In the genomic region with DNA sequence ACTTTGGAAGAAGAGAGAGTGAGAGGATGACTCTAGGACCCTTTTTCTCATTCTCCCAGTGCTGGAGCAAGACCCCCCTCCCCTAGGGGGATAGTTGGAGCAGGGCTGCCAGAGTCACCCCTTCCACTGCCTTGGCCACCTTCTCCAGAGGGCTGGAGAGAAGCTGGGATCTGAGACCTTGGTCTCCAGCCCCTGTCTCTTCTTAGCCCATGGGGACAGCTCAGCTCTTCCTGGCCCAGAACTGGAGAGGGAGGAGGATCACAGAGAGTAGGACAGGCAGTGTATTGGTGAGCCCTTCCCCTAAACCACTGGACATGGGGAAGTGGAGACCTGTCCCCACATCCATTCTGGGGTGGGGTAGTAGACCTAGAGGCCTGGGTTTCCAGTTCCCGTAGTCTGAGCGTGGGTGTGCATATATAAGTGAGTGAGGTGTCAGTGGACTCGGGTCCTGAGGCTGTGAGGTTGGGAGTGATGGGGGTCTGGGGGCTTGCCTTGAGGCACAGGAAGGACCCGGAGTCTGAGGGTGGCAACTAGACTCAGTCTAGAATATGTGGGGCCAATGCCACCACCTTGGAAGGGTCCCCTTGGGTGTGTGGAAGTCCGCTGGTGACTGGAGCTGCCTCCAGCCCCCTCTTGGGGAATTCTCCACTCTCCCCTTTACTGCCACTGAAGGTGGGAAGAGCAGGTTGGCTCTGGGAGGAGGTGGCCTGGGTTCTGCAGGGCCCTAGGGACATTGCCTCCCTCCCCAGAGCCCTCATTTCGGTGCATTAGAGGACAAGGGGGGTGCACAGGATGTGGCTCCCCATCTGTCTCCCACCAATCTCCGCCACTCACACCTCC, we compare ENCODE assay signal across 8 cellular contexts. TPM values are rescaled to one million over a fixed set of nuclear protein-coding genes. Genes with fewer than 3 reads are reported as not detected.
DNase-seq lines count a peak whose midpoint lies in the region; ATAC-seq and TF ChIP-seq lines count a peak whose summit lies in the region.

No MANE protein-coding gene starts in this region.

- in situ Hi-C loops in mammary epithelial cell (cut with MboI; ENCODE audit: low sequenced_read_pairs in 2 of 2): loop anchor here in 1 of 2 donors (5.0 kb wide), 1 partner anchor 37 kb away; a partner anchor contains a TSS
- in situ Hi-C loops in transverse colon (cut with MboI; ENCODE audit: low pct_ligation_motif_present in 1 of 4, low pct_unique_long_range_greater_than_20kb in 1 of 4, low sequenced_read_pairs in 3 of 4): no loop called here

- WGBS in mammary epithelial cell (ENCODE audit: low coverage, missing lambda C conversion rate): 41% methylated on average over 7 of the region's 7 CpGs
- 49% methylated on average over 7 of the region's 7 CpGs; no CpG with 5 or more reads in 1 of the 2 donors for WGBS in transverse colon (ENCODE audit: low coverage in 1 of 2), 2 donors

- no peak for ATAC-seq in activated CD8-positive, alpha-beta memory T cell treated with anti-CD3 and anti-CD28 coated beads, Interleukin-2, amount 10 ng/mL, durations not matched to agents 7 days and 5 days
- no peak for ATAC-seq in memory B cell (ENCODE audit: low read depth)
- no peak for ATAC-seq in left colon
- no peak for ATAC-seq in HG03135 (IDR thresholded peaks at IDR 0.05; ENCODE audit: unreplicated experiment)

- H3K9me3 ChIP-seq in mammary epithelial cell (replicated peaks; ENCODE audit: insufficient read depth, low read length): no peaks in the 10 kb centered on the region
- no peaks in the 10 kb centered on the region for H3K9me3 ChIP-seq in transverse colon

- no TSS peak for BruUV-seq in mammary epithelial cell (replicated peaks; lab: Mats Ljungman, UMichigan)

- intact Hi-C loops in mammary epithelial cell (cut with micrococcal nuclease) (no loop called here), transverse colon (cut with DNase I; ENCODE audit: low total_unique reads) (no loop called here), left colon (cut with DNase I, micrococcal nuclease) (no loop called here)

- H4K20me1 ChIP-seq in mammary epithelial cell (ENCODE audit: insufficient read depth, low read length): no peaks in the 10 kb centered on the region

- H3K27me3 ChIP-seq in mammary epithelial cell (ENCODE audit: insufficient read depth, low read length): no peaks in the 10 kb centered on the region
- no peaks in the 10 kb centered on the region for H3K27me3 ChIP-seq in transverse colon

- DNase-seq in activated CD8-positive, alpha-beta memory T cell treated with anti-CD3 and anti-CD28 coated beads, Interleukin-2, amount 10 ng/mL, durations not matched to agents 7 days and 5 days: no peak
- no peak for DNase-seq in activated CD8-positive, alpha-beta memory T cell treated with anti-CD3 and anti-CD28 coated beads for 24 hours
- DNase-seq in mammary epithelial cell (no peak), memory B cell (ENCODE audit: low spot score in 2 of 2) (peak in 1 of 2 donors; percentile 38), transverse colon (peak; percentile 26), UCSD-AML1 (lab: John Stamatoyannopoulos, UW; ENCODE audit: unreplicated experiment) (no peak), left colon (no peak)

- peak overlapping the region; percentile 33 for H2AFZ ChIP-seq in mammary epithelial cell (ENCODE audit: low read depth, low read length)

- H3K4me1 ChIP-seq in mammary epithelial cell (ENCODE audit: insufficient read depth, low read length): peaks cover 74% of the 10 kb centered on the region
- H3K4me1 ChIP-seq in transverse colon: peaks cover 48 to 81% (median 69%) of the 10 kb centered on the region in 4 donors

- H3K79me2 ChIP-seq in mammary epithelial cell (ENCODE audit: insufficient read depth, low read length): peaks cover 59% of the 10 kb centered on the region

- peak overlapping the region; percentile 68 for H3K4me2 ChIP-seq in mammary epithelial cell (ENCODE audit: insufficient read depth, low read depth, low read length)

- H3K36me3 ChIP-seq in mammary epithelial cell (ENCODE audit: insufficient read depth, low read length) (peaks cover 3% of the 10 kb centered on the region), transverse colon (no peaks in the 10 kb centered on the region)

- CTCF ChIA-PET in activated CD8-positive, alpha-beta memory T cell treated with anti-CD3 and anti-CD28 coated beads, Interleukin-2, amount 10 ng/mL, durations not matched to agents 7 days and 5 days (lab: Charles Lee): interaction anchor here (1.2 to 4.1 kb wide), 6 partner anchors 8 to 41 kb away, joined by 3 to 21 read pairs (median 12); no protein-coding TSS in a partner anchor
- CTCF ChIA-PET in mammary epithelial cell (lab: Charles Lee; ENCODE audit: low non-redundant PET): interaction anchor here (0.6 kb wide), 2 partner anchors 27 to 85 kb away, joined by 3 to 14 read pairs; no protein-coding TSS in a partner anchor

- H3K27ac Mint-ChIP-seq in activated CD8-positive, alpha-beta memory T cell treated with anti-CD3 and anti-CD28 coated beads, Interleukin-2, amount 10 ng/mL, durations not matched to agents 7 days and 5 days: peak overlapping the region; percentile 34
- peak overlapping the region; percentile 82 for H3K27ac Mint-ChIP-seq in memory B cell

- no peak overlapping the region for H3K9ac ChIP-seq in mammary epithelial cell (ENCODE audit: insufficient read depth, low read length)

- TF ChIP-seq EP300 in transverse colon (IDR thresholded peaks at IDR 0.05; ENCODE audit: low read depth): no peak

- H3K36me3 Mint-ChIP-seq in activated CD8-positive, alpha-beta memory T cell treated with anti-CD3 and anti-CD28 coated beads, Interleukin-2, amount 10 ng/mL, durations not matched to agents 7 days and 5 days: peaks cover 13% of the 10 kb centered on the region
- peaks cover 13% of the 10 kb centered on the region for H3K36me3 Mint-ChIP-seq in memory B cell

- H3K4me3 ChIP-seq in mammary epithelial cell (replicated peaks in 1 of 3; ENCODE audit: insufficient read depth in 1 of 3, low read depth in 2 of 3, low read length in 3 of 3): peak overlapping the region in 1 of 3 experiments; percentile 11
- peak overlapping the region; percentile 46 to 89 (median 78) for H3K4me3 ChIP-seq in transverse colon

- dilution Hi-C loops in mammary epithelial cell (cut with HindIII; ENCODE audit: low sequenced_read_pairs): no loop called here

- H3K27ac ChIP-seq in mammary epithelial cell (ENCODE audit: insufficient read depth, low read depth, low read length) (no peak overlapping the region), transverse colon (peak overlapping the region; percentile 94 to 95 (median 95))

- no peaks in the 10 kb centered on the region for H3K9me3 Mint-ChIP-seq in activated CD8-positive, alpha-beta memory T cell treated with anti-CD3 and anti-CD28 coated beads, Interleukin-2, amount 10 ng/mL, durations not matched to agents 7 days and 5 days (ENCODE audit: low read depth)
- no peaks in the 10 kb centered on the region for H3K9me3 Mint-ChIP-seq in memory B cell

- no peak for TF ChIP-seq POLR2A in transverse colon (IDR thresholded peaks at IDR 0.05)

- peak overlapping the region; percentile 21 for H3K4me3 Mint-ChIP-seq in activated CD8-positive, alpha-beta memory T cell treated with anti-CD3 and anti-CD28 coated beads, Interleukin-2, amount 10 ng/mL, durations not matched to agents 7 days and 5 days
- H3K4me3 Mint-ChIP-seq in memory B cell: peak overlapping the region; percentile 62

- no peaks in the 10 kb centered on the region for H3K27me3 Mint-ChIP-seq in activated CD8-positive, alpha-beta memory T cell treated with anti-CD3 and anti-CD28 coated beads, Interleukin-2, amount 10 ng/mL, durations not matched to agents 7 days and 5 days
- H3K27me3 Mint-ChIP-seq in memory B cell: no peaks in the 10 kb centered on the region

- no peak for TF ChIP-seq CTCF in mammary epithelial cell (conservative IDR thresholded peaks at IDR 0.05 in 1 of 2, IDR thresholded peaks at IDR 0.05 in 1 of 2; ENCODE audit: extremely low read depth in 1 of 2, insufficient read depth in 1 of 2, low read depth in 1 of 2, low read length in 2 of 2)
- no peak for TF ChIP-seq CTCF in transverse colon (IDR thresholded peaks at IDR 0.05)

- H3K4me1 Mint-ChIP-seq in activated CD8-positive, alpha-beta memory T cell treated with anti-CD3 and anti-CD28 coated beads, Interleukin-2, amount 10 ng/mL, durations not matched to agents 7 days and 5 days: peaks cover 74% of the 10 kb centered on the region
- peaks cover 81% of the 10 kb centered on the region for H3K4me1 Mint-ChIP-seq in memory B cell

RNA-seq across cellular contexts. Expression of a gene that starts 20.0 kb away (rescaled TPM):
- not detected for total RNA-seq in activated CD8-positive, alpha-beta memory T cell treated with anti-CD3 and anti-CD28 coated beads, Interleukin-2, amount 10 ng/mL, durations not matched to agents 7 days and 5 days
- total RNA-seq in mammary epithelial cell: under 1 TPM in 1 of 2 donors, not detected in 1; 0.67 TPM
- not detected for polyA plus RNA-seq in mammary epithelial cell
- polyA minus RNA-seq in mammary epithelial cell: 0.57 TPM
- total RNA-seq in transverse colon: not detected
- under 1 TPM; 0.34 to 0.81 TPM for total RNA-seq in left colon

RNA-seq across cellular contexts. Expression of a gene that starts 35.6 kb away (rescaled TPM):
- 10 to 100 TPM; 29.9 to 39.5 TPM for total RNA-seq in activated CD8-positive, alpha-beta memory T cell treated with anti-CD3 and anti-CD28 coated beads, Interleukin-2, amount 10 ng/mL, durations not matched to agents 7 days and 5 days
- total RNA-seq in mammary epithelial cell: 10 to 100 TPM; 12.7 to 26.6 TPM
- polyA plus RNA-seq in mammary epithelial cell: 6.9 TPM
- polyA minus RNA-seq in mammary epithelial cell: 18.5 TPM
- total RNA-seq in transverse colon: 100 to 1,000 TPM in 1 of 4 donors, 10 to 100 TPM in 3; 23.5 to 110 (median 49.1) TPM
- 10 to 100 TPM; 37.2 to 56.4 TPM for total RNA-seq in left colon

RNA-seq across cellular contexts. Expression of a gene that starts 56.9 kb away (rescaled TPM):
- total RNA-seq in activated CD8-positive, alpha-beta memory T cell treated with anti-CD3 and anti-CD28 coated beads, Interleukin-2, amount 10 ng/mL, durations not matched to agents 7 days and 5 days: 100 to 1,000 TPM; 109 to 111 TPM
- total RNA-seq in mammary epithelial cell (10 to 100 TPM in 1 of 2 donors, 1 to 10 TPM in 1; 5.2 to 61.8 TPM), transverse colon (1 to 10 TPM in 3 of 4 donors, not detected in 1; 1.6 to 3.2 (median 2.4) TPM), left colon (1 to 10 TPM; 5.5 to 9.0 TPM)
- 53.9 TPM for polyA plus RNA-seq in mammary epithelial cell
- polyA minus RNA-seq in mammary epithelial cell: 22.7 TPM
